In the genomic region with DNA sequence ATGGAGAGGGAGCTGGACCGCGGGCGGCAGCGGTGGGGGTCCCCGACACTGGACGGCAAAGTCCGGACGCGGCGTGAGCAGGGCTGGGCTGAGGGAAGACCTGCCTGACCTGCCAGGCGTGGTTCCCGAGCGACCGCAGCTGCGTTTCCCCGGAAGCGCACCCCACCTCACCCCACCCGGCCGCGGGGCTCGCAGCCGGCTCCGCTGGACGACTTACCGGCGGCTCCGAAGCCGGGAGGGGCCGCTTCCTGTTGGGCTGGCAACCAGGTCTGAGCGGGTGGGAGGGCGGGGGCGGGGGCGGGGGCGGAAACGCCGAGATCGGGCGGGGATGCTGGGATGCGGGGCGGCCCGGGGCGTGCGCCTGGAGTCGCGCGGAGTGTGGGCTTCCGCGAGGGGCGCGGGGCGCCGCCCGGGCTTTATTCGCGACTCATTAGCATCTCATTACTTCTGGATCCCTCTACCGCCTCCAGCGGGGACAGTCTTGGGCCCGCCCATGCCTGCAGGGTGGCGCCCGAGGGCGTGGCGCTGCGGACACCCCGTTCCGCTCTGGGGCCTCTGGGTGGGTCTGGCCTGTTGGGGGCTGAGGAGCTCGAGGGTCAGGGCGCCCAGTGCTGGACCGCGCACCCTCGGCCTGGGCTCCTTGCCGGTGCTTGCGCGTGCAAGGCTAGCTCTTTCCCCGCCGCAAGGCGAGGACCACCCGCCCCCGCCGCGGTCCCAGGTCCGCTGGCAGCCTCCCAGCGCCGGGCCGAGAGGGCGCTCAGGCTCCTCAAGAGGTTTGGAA, we compare ENCODE assay signal across 1 cellular context.
A peak's percentile ranks its signal among the peaks of the same experiment; 100 is the strongest.
TF ChIP-seq lines count a peak whose summit lies in the region.

Gene MICAL1 (minus strand): TSS at position 271 of the 781 bp plus-strand sequence. CDS start 1,576 bp downstream, outside the sequence.

TF ChIP-seq in GM12878, 131 proteins besides CTCF, POLR2A, EP300 and RAD21 (continued from another document and continues in another):
- TF ChIP-seq PKNOX1 (IDR thresholded peaks at IDR 0.05) (no peak), RAD51 (IDR thresholded peaks at IDR 0.05) (no peak), RBBP5 (conservative IDR thresholded peaks at IDR 0.05) (no peak), KAT2A (conservative IDR thresholded peaks at IDR 0.05; ENCODE audit: control insufficient read depth, low read depth, low read length) (no peak), SREBF2 (IDR thresholded peaks at IDR 0.05; ENCODE audit: low read length) (no peak), EED (IDR thresholded peaks at IDR 0.05; ENCODE audit: low read depth) (peak; percentile 66), WRNIP1 (IDR thresholded peaks at IDR 0.05; ENCODE audit: borderline replicate concordance, low read depth, low read length) (no peak), SMARCA5 (IDR thresholded peaks at IDR 0.05) (no peak; the same call in 1 of the 2 replicates), KLF5 (IDR thresholded peaks at IDR 0.05; ENCODE audit: partially characterized antibody) (peak; percentile 35), FOXK2 (IDR thresholded peaks at IDR 0.05) (no peak), SIN3A (IDR thresholded peaks at IDR 0.05; ENCODE audit: low read depth, low read length) (no peak), POLR2AphosphoS5 (IDR thresholded peaks at IDR 0.05; ENCODE audit: low read length) (no peak; the same call in 1 of the 2 replicates), RUNX3 (IDR thresholded peaks at IDR 0.05; ENCODE audit: low read length) (peak; percentile 86), CREM (IDR thresholded peaks at IDR 0.05; ENCODE audit: low read depth) (0 out of 2 replicates have a peak, but pooled peaks have one; percentile 4), IKZF1 (conservative IDR thresholded peaks at IDR 0.05) (peak; percentile 63), NR2C2 (IDR thresholded peaks at IDR 0.05; ENCODE audit: borderline replicate concordance, control insufficient read depth, insufficient read length, low read depth) (no peak), STAT3 (IDR thresholded peaks at IDR 0.05; ENCODE audit: low read depth, low read length) (no peak), YY1 (IDR thresholded peaks at IDR 0.05; ENCODE audit: low read depth, low read length) (peak; percentile 41; the same call in 1 of the 2 replicates), RB1 (IDR thresholded peaks at IDR 0.05; ENCODE audit: borderline replicate concordance) (0 out of 2 replicates have a peak, but pooled peaks have one; percentile 39), POU2F2 (IDR thresholded peaks at IDR 0.05; ENCODE audit: borderline replicate concordance, low read depth, low read length) (no peak; the same call in 2 of the 3 replicates), PAX5 (IDR thresholded peaks at IDR 0.05; ENCODE audit: borderline replicate concordance, low read depth, low read length) (peak; percentile 95), CHD2 (IDR thresholded peaks at IDR 0.05; ENCODE audit: borderline replicate concordance, low read depth, low read length) (no peak), NR2C1 (IDR thresholded peaks at IDR 0.05) (no peak), MEF2A (IDR thresholded peaks at IDR 0.05; ENCODE audit: insufficient read depth, low read depth, low read length) (no peak), ATF7 (IDR thresholded peaks at IDR 0.05; ENCODE audit: low read depth) (no peak), KDM1A (IDR thresholded peaks at IDR 0.05; ENCODE audit: borderline replicate concordance) (no peak), PML (IDR thresholded peaks at IDR 0.05; ENCODE audit: low read length) (no peak), NRF1 (conservative IDR thresholded peaks at IDR 0.05; ENCODE audit: low read depth, low read length) (no peak), RELB (IDR thresholded peaks at IDR 0.05; ENCODE audit: low read depth) (no peak), SUZ12 (IDR thresholded peaks at IDR 0.05; ENCODE audit: unreplicated experiment) (no peak), RCOR1 (conservative IDR thresholded peaks at IDR 0.05; ENCODE audit: low read depth, low read length) (0 out of 2 replicates have a peak, but pooled peaks have one; percentile 29), RFX5 (IDR thresholded peaks at IDR 0.05; ENCODE audit: low read depth, low read length) (no peak), CREB1 (IDR thresholded peaks at IDR 0.05; ENCODE audit: low read depth) (peak; percentile 44; the same call in 1 of the 2 replicates), SPI1 (IDR thresholded peaks at IDR 0.05; ENCODE audit: borderline replicate concordance, insufficient read depth, low read depth, low read length) (no peak), NFXL1 (IDR thresholded peaks at IDR 0.05; ENCODE audit: borderline replicate concordance) (no peak), TAF1 (IDR thresholded peaks at IDR 0.05; ENCODE audit: borderline replicate concordance, low read depth, low read length) (no peak), SMAD1 (IDR thresholded peaks at IDR 0.05; ENCODE audit: low read depth, partially characterized antibody) (no peak), ZNF207 (IDR thresholded peaks at IDR 0.05; ENCODE audit: borderline replicate concordance) (no peak), SMC3 (IDR thresholded peaks at IDR 0.05; ENCODE audit: borderline replicate concordance, low read length) (no peak), ZNF622 (IDR thresholded peaks at IDR 0.05) (no peak), IRF4 (IDR thresholded peaks at IDR 0.05; ENCODE audit: low read depth, low read length) (no peak), SRF (IDR thresholded peaks at IDR 0.05; ENCODE audit: low read depth in 2 of 2, low read length in 2 of 2) (no peak)
- TF ChIP-seq, protein P1, sequence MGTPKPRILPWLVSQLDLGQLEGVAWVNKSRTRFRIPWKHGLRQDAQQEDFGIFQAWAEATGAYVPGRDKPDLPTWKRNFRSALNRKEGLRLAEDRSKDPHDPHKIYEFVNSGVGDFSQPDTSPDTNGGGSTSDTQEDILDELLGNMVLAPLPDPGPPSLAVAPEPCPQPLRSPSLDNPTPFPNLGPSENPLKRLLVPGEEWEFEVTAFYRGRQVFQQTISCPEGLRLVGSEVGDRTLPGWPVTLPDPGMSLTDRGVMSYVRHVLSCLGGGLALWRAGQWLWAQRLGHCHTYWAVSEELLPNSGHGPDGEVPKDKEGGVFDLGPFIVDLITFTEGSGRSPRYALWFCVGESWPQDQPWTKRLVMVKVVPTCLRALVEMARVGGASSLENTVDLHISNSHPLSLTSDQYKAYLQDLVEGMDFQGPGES (IDR thresholded peaks at IDR 0.05), result no peak
- TF ChIP-seq, protein P2, sequence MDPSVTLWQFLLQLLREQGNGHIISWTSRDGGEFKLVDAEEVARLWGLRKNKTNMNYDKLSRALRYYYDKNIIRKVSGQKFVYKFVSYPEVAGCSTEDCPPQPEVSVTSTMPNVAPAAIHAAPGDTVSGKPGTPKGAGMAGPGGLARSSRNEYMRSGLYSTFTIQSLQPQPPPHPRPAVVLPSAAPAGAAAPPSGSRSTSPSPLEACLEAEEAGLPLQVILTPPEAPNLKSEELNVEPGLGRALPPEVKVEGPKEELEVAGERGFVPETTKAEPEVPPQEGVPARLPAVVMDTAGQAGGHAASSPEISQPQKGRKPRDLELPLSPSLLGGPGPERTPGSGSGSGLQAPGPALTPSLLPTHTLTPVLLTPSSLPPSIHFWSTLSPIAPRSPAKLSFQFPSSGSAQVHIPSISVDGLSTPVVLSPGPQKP (IDR thresholded peaks at IDR 0.05; ENCODE audit: low read depth, low read length), result no peak
- TF ChIP-seq, protein P3, sequence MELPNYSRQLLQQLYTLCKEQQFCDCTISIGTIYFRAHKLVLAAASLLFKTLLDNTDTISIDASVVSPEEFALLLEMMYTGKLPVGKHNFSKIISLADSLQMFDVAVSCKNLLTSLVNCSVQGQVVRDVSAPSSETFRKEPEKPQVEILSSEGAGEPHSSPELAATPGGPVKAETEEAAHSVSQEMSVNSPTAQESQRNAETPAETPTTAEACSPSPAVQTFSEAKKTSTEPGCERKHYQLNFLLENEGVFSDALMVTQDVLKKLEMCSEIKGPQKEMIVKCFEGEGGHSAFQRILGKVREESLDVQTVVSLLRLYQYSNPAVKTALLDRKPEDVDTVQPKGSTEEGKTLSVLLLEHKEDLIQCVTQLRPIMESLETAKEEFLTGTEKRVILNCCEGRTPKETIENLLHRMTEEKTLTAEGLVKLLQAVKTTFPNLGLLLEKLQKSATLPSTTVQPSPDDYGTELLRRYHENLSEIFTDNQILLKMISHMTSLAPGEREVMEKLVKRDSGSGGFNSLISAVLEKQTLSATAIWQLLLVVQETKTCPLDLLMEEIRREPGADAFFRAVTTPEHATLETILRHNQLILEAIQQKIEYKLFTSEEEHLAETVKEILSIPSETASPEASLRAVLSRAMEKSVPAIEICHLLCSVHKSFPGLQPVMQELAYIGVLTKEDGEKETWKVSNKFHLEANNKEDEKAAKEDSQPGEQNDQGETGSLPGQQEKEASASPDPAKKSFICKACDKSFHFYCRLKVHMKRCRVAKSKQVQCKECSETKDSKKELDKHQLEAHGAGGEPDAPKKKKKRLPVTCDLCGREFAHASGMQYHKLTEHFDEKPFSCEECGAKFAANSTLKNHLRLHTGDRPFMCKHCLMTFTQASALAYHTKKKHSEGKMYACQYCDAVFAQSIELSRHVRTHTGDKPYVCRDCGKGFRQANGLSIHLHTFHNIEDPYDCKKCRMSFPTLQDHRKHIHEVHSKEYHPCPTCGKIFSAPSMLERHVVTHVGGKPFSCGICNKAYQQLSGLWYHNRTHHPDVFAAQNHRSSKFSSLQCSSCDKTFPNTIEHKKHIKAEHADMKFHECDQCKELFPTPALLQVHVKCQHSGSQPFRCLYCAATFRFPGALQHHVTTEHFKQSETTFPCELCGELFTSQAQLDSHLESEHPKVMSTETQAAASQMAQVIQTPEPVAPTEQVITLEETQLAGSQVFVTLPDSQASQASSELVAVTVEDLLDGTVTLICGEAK (IDR thresholded peaks at IDR 0.05; ENCODE audit: borderline replicate concordance), result 0 out of 2 replicates have a peak, but pooled peaks have one; percentile 21
- TF ChIP-seq, protein P4, sequence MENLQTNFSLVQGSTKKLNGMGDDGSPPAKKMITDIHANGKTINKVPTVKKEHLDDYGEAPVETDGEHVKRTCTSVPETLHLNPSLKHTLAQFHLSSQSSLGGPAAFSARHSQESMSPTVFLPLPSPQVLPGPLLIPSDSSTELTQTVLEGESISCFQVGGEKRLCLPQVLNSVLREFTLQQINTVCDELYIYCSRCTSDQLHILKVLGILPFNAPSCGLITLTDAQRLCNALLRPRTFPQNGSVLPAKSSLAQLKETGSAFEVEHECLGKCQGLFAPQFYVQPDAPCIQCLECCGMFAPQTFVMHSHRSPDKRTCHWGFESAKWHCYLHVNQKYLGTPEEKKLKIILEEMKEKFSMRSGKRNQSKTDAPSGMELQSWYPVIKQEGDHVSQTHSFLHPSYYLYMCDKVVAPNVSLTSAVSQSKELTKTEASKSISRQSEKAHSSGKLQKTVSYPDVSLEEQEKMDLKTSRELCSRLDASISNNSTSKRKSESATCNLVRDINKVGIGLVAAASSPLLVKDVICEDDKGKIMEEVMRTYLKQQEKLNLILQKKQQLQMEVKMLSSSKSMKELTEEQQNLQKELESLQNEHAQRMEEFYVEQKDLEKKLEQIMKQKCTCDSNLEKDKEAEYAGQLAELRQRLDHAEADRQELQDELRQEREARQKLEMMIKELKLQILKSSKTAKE (IDR thresholded peaks at IDR 0.05; ENCODE audit: low read depth, poor library complexity, severe bottlenecking), result no peak
- TF ChIP-seq, protein P5, sequence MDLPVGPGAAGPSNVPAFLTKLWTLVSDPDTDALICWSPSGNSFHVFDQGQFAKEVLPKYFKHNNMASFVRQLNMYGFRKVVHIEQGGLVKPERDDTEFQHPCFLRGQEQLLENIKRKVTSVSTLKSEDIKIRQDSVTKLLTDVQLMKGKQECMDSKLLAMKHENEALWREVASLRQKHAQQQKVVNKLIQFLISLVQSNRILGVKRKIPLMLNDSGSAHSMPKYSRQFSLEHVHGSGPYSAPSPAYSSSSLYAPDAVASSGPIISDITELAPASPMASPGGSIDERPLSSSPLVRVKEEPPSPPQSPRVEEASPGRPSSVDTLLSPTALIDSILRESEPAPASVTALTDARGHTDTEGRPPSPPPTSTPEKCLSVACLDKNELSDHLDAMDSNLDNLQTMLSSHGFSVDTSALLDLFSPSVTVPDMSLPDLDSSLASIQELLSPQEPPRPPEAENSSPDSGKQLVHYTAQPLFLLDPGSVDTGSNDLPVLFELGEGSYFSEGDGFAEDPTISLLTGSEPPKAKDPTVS (IDR thresholded peaks at IDR 0.05; ENCODE audit: low read depth, low read length), result no peak
- TF ChIP-seq, protein P6, sequence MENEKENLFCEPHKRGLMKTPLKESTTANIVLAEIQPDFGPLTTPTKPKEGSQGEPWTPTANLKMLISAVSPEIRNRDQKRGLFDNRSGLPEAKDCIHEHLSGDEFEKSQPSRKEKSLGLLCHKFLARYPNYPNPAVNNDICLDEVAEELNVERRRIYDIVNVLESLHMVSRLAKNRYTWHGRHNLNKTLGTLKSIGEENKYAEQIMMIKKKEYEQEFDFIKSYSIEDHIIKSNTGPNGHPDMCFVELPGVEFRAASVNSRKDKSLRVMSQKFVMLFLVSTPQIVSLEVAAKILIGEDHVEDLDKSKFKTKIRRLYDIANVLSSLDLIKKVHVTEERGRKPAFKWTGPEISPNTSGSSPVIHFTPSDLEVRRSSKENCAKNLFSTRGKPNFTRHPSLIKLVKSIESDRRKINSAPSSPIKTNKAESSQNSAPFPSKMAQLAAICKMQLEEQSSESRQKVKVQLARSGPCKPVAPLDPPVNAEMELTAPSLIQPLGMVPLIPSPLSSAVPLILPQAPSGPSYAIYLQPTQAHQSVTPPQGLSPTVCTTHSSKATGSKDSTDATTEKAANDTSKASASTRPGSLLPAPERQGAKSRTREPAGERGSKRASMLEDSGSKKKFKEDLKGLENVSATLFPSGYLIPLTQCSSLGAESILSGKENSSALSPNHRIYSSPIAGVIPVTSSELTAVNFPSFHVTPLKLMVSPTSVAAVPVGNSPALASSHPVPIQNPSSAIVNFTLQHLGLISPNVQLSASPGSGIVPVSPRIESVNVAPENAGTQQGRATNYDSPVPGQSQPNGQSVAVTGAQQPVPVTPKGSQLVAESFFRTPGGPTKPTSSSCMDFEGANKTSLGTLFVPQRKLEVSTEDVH (IDR thresholded peaks at IDR 0.05; ENCODE audit: low read depth, partially characterized antibody), result no peak
